ENCODE assay signal across 8 cellular contexts in the genomic region with DNA sequence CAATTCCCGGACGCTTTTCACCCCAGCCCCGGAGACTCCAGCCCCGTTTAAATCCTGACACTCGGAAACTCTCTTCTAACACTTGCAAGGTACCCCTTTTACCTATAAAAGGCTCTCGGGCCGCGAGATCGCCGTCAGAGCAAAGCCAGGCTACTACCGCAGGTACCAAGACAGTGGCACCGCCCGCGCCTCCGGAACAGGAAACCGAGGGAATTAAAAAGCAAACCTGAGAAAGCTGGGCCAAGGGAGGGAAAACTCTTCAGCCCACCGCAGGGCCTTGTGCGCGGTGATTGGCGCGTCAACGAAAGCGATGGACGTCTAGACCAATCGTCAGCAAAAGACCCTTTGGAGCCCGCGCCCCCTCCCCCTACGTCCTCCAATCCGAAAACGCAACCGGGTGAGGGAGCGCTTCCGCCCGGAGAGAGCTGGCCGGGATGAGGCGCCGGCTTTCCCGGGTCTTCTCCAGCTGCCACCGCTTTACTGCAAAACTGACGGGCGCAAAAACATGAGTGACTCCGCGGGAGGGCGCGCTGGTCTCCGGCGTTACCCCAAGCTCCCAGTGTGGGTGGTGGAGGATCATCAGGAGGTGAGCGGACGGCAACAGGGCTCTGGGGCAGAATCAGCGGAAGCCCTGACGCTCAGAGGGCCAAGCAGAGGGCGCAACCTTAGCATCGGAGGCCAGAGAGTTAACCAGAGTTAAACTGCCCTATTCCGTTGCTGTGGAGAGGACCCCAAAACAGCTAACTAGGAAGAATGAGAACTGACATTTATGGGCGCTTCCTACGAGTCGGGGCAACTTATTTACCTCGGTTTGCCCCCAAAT. TPM values are rescaled to one million over a fixed set of nuclear protein-coding genes. Genes with fewer than 3 reads are reported as not detected.
DNase-seq lines count a peak whose midpoint lies in the region; ATAC-seq and TF ChIP-seq lines count a peak whose summit lies in the region.

A gene (plus strand): TSS at position 414 of the 823 bp plus-strand sequence. CDS start 92 bp downstream, at position 506.
A gene with protein sequence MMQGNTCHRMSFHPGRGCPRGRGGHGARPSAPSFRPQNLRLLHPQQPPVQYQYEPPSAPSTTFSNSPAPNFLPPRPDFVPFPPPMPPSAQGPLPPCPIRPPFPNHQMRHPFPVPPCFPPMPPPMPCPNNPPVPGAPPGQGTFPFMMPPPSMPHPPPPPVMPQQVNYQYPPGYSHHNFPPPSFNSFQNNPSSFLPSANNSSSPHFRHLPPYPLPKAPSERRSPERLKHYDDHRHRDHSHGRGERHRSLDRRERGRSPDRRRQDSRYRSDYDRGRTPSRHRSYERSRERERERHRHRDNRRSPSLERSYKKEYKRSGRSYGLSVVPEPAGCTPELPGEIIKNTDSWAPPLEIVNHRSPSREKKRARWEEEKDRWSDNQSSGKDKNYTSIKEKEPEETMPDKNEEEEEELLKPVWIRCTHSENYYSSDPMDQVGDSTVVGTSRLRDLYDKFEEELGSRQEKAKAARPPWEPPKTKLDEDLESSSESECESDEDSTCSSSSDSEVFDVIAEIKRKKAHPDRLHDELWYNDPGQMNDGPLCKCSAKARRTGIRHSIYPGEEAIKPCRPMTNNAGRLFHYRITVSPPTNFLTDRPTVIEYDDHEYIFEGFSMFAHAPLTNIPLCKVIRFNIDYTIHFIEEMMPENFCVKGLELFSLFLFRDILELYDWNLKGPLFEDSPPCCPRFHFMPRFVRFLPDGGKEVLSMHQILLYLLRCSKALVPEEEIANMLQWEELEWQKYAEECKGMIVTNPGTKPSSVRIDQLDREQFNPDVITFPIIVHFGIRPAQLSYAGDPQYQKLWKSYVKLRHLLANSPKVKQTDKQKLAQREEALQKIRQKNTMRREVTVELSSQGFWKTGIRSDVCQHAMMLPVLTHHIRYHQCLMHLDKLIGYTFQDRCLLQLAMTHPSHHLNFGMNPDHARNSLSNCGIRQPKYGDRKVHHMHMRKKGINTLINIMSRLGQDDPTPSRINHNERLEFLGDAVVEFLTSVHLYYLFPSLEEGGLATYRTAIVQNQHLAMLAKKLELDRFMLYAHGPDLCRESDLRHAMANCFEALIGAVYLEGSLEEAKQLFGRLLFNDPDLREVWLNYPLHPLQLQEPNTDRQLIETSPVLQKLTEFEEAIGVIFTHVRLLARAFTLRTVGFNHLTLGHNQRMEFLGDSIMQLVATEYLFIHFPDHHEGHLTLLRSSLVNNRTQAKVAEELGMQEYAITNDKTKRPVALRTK (N-terminal part only) (minus strand): TSS at position 206 of the 823 bp plus-strand sequence. CDS start 3,034 bp downstream, outside the sequence.

- intact Hi-C loops in activated CD4-positive, alpha-beta T cell treated with anti-CD3 and anti-CD28 coated beads for 36 hours (cut with DNase I, micrococcal nuclease), result loop anchor here (1.0 to 10.0 kb wide), 7 partner anchors 107 to 1909 kb away; a partner anchor contains a TSS

- no peaks in the 10 kb centered on the region for H3K9me3 ChIP-seq in BE2C

- H3K9me3 Mint-ChIP-seq in activated CD4-positive, alpha-beta T cell treated with anti-CD3 and anti-CD28 coated beads for 36 hours (ENCODE audit: low read depth), result no peaks in the 10 kb centered on the region

- H3K4me1 Mint-ChIP-seq in activated CD4-positive, alpha-beta T cell treated with anti-CD3 and anti-CD28 coated beads for 36 hours, result peaks cover 39% of the 10 kb centered on the region

- H3K36me3 ChIP-seq in BE2C, result peaks cover 42% of the 10 kb centered on the region

- H3K36me3 Mint-ChIP-seq in activated CD4-positive, alpha-beta T cell treated with anti-CD3 and anti-CD28 coated beads for 36 hours (ENCODE audit: low read depth), result peaks cover 39% of the 10 kb centered on the region

- H3K27me3 ChIP-seq in BE2C, result no peaks in the 10 kb centered on the region

- H3K4me3 Mint-ChIP-seq in activated CD4-positive, alpha-beta T cell treated with anti-CD3 and anti-CD28 coated beads for 36 hours, result peak within 1 kb of the TSS; percentile 82

- H3K4me3 ChIP-seq in BE2C (ENCODE audit: low read depth, low read length), result peak within 1 kb of the TSS; percentile 99

- TF ChIP-seq CTCF in BE2C (IDR thresholded peaks at IDR 0.05; ENCODE audit: low read depth, low read length), result peak; percentile 31

- peak; percentile 92 for ATAC-seq in HG03442 (IDR thresholded peaks at IDR 0.05; ENCODE audit: unreplicated experiment)
- ATAC-seq in activated CD4-positive, alpha-beta T cell treated with anti-CD3 and anti-CD28 coated beads for 36 hours, result peak; percentile 97

- H3K27me3 Mint-ChIP-seq in activated CD4-positive, alpha-beta T cell treated with anti-CD3 and anti-CD28 coated beads for 36 hours, result no peaks in the 10 kb centered on the region

- H3K27ac ChIP-seq in cingulate gyrus (ENCODE audit: low read depth, low read length), result peak within 1 kb of the TSS; percentile 49

- CTCF ChIA-PET in activated CD4-positive, alpha-beta T cell treated with anti-CD3 and anti-CD28 coated beads for 36 hours (lab: Charles Lee), result interaction anchor here (0.7 to 1.8 kb wide), 6 partner anchors 10 to 197 kb away, joined by 3 to 9 read pairs (median 4); no protein-coding TSS in a partner anchor

- POLR2A ChIA-PET in activated CD4-positive, alpha-beta T cell treated with anti-CD3 and anti-CD28 coated beads for 36 hours (lab: Charles Lee), result interaction anchor here (0.6 kb wide), 1 partner anchor 17 kb away, joined by 3 read pairs; no protein-coding TSS in a partner anchor

- peak within 1 kb of the TSS; percentile 80 for H3K27ac Mint-ChIP-seq in activated CD4-positive, alpha-beta T cell treated with anti-CD3 and anti-CD28 coated beads for 36 hours

- no peaks in the 10 kb centered on the region; the same call in 1 of the 2 replicates for H3K4me1 ChIP-seq in BE2C

- DNase-seq in BE2C, result peak; percentile 98
- peak; percentile 81 for DNase-seq in GM19238 (ENCODE audit: insufficient read length, low spot score)
- peak; percentile 98 to 99 for DNase-seq in NCI-H524 (lab: John Stamatoyannopoulos, UW)
- peak; percentile 96 for DNase-seq in activated CD4-positive, alpha-beta T cell treated with anti-CD3 and anti-CD28 coated beads for 36 hours
- DNase-seq in kidney tubule cell (ENCODE audit: low spot score), result peak; percentile 97
- peak; percentile 80 to 92 (median 86) for DNase-seq in stimulated activated CD4-positive, alpha-beta T cell treated with anti-CD3 and anti-CD28 coated beads, Interleukin-1b, Interleukin-23, amount 100 ng/mL, for 24 hours (ENCODE audit: low read depth in 4 of 4, low spot score in 1 of 4)

RNA-seq across cellular contexts. Expression of the first gene that starts in this region (rescaled TPM):
- polyA plus RNA-seq in BE2C (2012; ENCODE audit: insufficient read depth, insufficient read length, low read depth), result 21.4 TPM
- total RNA-seq in activated CD4-positive, alpha-beta T cell treated with anti-CD3 and anti-CD28 coated beads for 36 hours, result 10 to 100 TPM; 25.2 to 30.6 TPM

RNA-seq across cellular contexts. Expression of the second gene that starts in this region (rescaled TPM):
- polyA plus RNA-seq in BE2C (2012; ENCODE audit: insufficient read depth, insufficient read length, low read depth), result 71.0 TPM
- 10 to 100 TPM; 84.3 to 94.4 TPM for total RNA-seq in activated CD4-positive, alpha-beta T cell treated with anti-CD3 and anti-CD28 coated beads for 36 hours

Comparison
In these comparisons a context has a peak if more than half of its experiments do, and no peak if none do; other contexts are left out.
1. Peak in every context shown above with its lines: DNase-seq, ATAC-seq, H3K4me3 ChIP-seq and H3K27ac ChIP-seq.